In the genomic region with DNA sequence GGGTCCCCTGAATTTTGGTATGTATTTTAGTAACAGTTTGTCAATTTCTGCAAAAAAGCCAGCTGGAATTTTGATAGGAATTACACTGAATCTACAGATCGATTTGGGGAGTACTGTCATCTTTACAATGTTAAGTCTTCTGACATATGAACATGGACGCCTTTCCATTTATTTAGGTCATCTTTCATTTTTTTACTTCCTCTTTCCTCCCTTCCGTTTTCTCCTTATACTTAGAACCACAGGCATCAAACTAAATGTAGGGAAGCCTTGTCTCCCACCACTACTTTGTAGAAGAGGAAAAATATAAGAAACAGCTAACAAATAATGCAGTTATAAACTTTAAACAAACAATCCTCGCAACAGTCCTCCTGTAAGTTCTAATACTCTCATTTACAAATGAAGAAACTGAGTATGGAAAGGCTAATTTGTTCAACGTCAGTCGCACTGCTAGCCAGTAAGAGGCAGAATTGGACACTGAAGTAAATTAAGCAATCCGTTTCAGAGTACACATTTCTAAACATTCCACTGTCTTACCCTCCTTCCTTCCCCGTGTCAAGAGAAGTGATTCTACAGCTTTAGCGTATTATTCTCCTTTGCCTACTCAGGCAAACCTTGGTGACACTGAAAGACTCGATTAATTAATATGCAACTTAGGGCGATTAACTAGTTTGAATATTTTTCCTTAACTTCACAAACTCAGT, we compare ENCODE assay signal across 12 cellular contexts. TPM values are rescaled to one million over a fixed set of nuclear protein-coding genes. Genes with fewer than 3 reads are reported as not detected.
A peak's percentile ranks its signal among the peaks of the same experiment; 100 is the strongest.
DNase-seq lines count a peak whose midpoint lies in the region; ATAC-seq and TF ChIP-seq lines count a peak whose summit lies in the region.
"Had no signal": no experiment of that assay in that cellular context is flagged by ENCODE, and none has a peak within 500 bp of the region (broad histone marks: within the 10 kb centered on the region; RNA-seq: fewer than 3 reads in every experiment).

No MANE protein-coding gene starts in this region.

- peaks cover 22% of the 10 kb centered on the region for H3K36me3 Mint-ChIP-seq in activated CD8-positive, alpha-beta T cell treated with anti-CD3 and anti-CD28 coated beads for 36 hours (ENCODE audit: low read depth)
- peaks cover 22% of the 10 kb centered on the region for H3K36me3 Mint-ChIP-seq in activated CD8-positive, alpha-beta T cell treated with anti-CD3 and anti-CD28 coated beads, Interleukin-2, amount 10 ng/mL, durations not matched to agents 7 days and 5 days (ENCODE audit: low read depth)
- H3K36me3 Mint-ChIP-seq in chondrocyte (ENCODE audit: low read depth): peaks cover 3% of the 10 kb centered on the region

- intact Hi-C loops in activated CD8-positive, alpha-beta T cell treated with anti-CD3 and anti-CD28 coated beads for 36 hours (cut with micrococcal nuclease): no loop called here

- peak overlapping the region; percentile 17 for H3K27ac Mint-ChIP-seq in activated CD8-positive, alpha-beta T cell treated with anti-CD3 and anti-CD28 coated beads for 36 hours
- no peak overlapping the region for H3K27ac Mint-ChIP-seq in activated CD8-positive, alpha-beta T cell treated with anti-CD3 and anti-CD28 coated beads, Interleukin-2, amount 10 ng/mL, durations not matched to agents 7 days and 5 days
- H3K27ac Mint-ChIP-seq in chondrocyte (ENCODE audit: unreplicated experiment): peak overlapping the region; percentile 88
- H3K27ac Mint-ChIP-seq: nephron progenitor cell had no signal

- H3K27ac ChIP-seq in subcutaneous abdominal adipose tissue (ENCODE audit: low read depth, low read length) (peak overlapping the region; percentile 11), right atrium auricular region (no peak overlapping the region)
- H3K27ac ChIP-seq: KMS-11, SJSA1 had no signal

- no peak for DNase-seq in activated CD8-positive, alpha-beta T cell treated with anti-CD3 and anti-CD28 coated beads for 36 hours
- DNase-seq in activated CD8-positive, alpha-beta T cell treated with anti-CD3 and anti-CD28 coated beads, Interleukin-2, amount 10 ng/mL, durations not matched to agents 7 days and 5 days: no peak
- no peak for DNase-seq in chondrocyte (ENCODE audit: low spot score)
- no peak for DNase-seq in right atrium auricular region (ENCODE audit: low spot score)
- no peak for DNase-seq in NCI-H1048 (lab: John Stamatoyannopoulos, UW)
- DNase-seq: activated CD8-positive, alpha-beta memory T cell treated with anti-CD3 and anti-CD28 coated beads for 24 hours; NCI-H2171 treated with DMSO at 0.1 percent for 48 hours; nephron progenitor cell had no signal

- H3K36me3 ChIP-seq in subcutaneous abdominal adipose tissue (ENCODE audit: control insufficient read depth in 5 of 5, insufficient read depth in 5 of 5, low read length in 5 of 5) (peaks cover 0 to 6% (median 0%) of the 10 kb centered on the region in 5 donors), right atrium auricular region (no peaks in the 10 kb centered on the region)
- H3K36me3 ChIP-seq: ascending aorta had no signal

- TF ChIP-seq CTCF in activated CD8-positive, alpha-beta T cell treated with anti-CD3 and anti-CD28 coated beads for 36 hours (IDR thresholded peaks at IDR 0.05): no peak
- no peak for TF ChIP-seq CTCF in chondrocyte (IDR thresholded peaks at IDR 0.05)
- no peak for TF ChIP-seq CTCF in right atrium auricular region (IDR thresholded peaks at IDR 0.05)

- H3K27me3 Mint-ChIP-seq in activated CD8-positive, alpha-beta T cell treated with anti-CD3 and anti-CD28 coated beads for 36 hours: no peaks in the 10 kb centered on the region
- no peaks in the 10 kb centered on the region for H3K27me3 Mint-ChIP-seq in activated CD8-positive, alpha-beta T cell treated with anti-CD3 and anti-CD28 coated beads, Interleukin-2, amount 10 ng/mL, durations not matched to agents 7 days and 5 days (ENCODE audit: low read depth)
- H3K27me3 Mint-ChIP-seq in chondrocyte (ENCODE audit: low read depth): no peaks in the 10 kb centered on the region

- no peak for ATAC-seq in activated CD8-positive, alpha-beta T cell treated with anti-CD3 and anti-CD28 coated beads for 36 hours
- ATAC-seq in activated CD8-positive, alpha-beta T cell treated with anti-CD3 and anti-CD28 coated beads, Interleukin-2, amount 10 ng/mL, durations not matched to agents 7 days and 5 days: no peak

- peaks cover 50% of the 10 kb centered on the region for H3K4me1 Mint-ChIP-seq in activated CD8-positive, alpha-beta T cell treated with anti-CD3 and anti-CD28 coated beads for 36 hours (ENCODE audit: low read depth)
- peaks cover 27% of the 10 kb centered on the region for H3K4me1 Mint-ChIP-seq in activated CD8-positive, alpha-beta T cell treated with anti-CD3 and anti-CD28 coated beads, Interleukin-2, amount 10 ng/mL, durations not matched to agents 7 days and 5 days (ENCODE audit: low read depth)
- H3K4me1 Mint-ChIP-seq in chondrocyte (ENCODE audit: low read depth): peaks cover 45% of the 10 kb centered on the region
- H3K4me1 Mint-ChIP-seq: nephron progenitor cell had no signal

- no peak overlapping the region for H3K4me3 Mint-ChIP-seq in activated CD8-positive, alpha-beta T cell treated with anti-CD3 and anti-CD28 coated beads for 36 hours
- H3K4me3 Mint-ChIP-seq in activated CD8-positive, alpha-beta T cell treated with anti-CD3 and anti-CD28 coated beads, Interleukin-2, amount 10 ng/mL, durations not matched to agents 7 days and 5 days: no peak overlapping the region
- H3K4me3 Mint-ChIP-seq in chondrocyte (ENCODE audit: unreplicated experiment): no peak overlapping the region
- H3K4me3 Mint-ChIP-seq: nephron progenitor cell had no signal

- peak overlapping the region in 1 of 5 donors; percentile 16 for H3K4me3 ChIP-seq in subcutaneous abdominal adipose tissue (ENCODE audit: low read depth in 1 of 5, low read length in 5 of 5)
- no peak overlapping the region for H3K4me3 ChIP-seq in right atrium auricular region
- H3K4me3 ChIP-seq: ascending aorta, SJSA1 had no signal

- no peaks in the 10 kb centered on the region for H3K9me3 Mint-ChIP-seq in activated CD8-positive, alpha-beta T cell treated with anti-CD3 and anti-CD28 coated beads for 36 hours
- H3K9me3 Mint-ChIP-seq in activated CD8-positive, alpha-beta T cell treated with anti-CD3 and anti-CD28 coated beads, Interleukin-2, amount 10 ng/mL, durations not matched to agents 7 days and 5 days (ENCODE audit: insufficient read depth): no peaks in the 10 kb centered on the region
- H3K9me3 Mint-ChIP-seq in chondrocyte (ENCODE audit: low read depth): no peaks in the 10 kb centered on the region

- peaks cover 0 to 28% (median 20%) of the 10 kb centered on the region in 5 donors for H3K4me1 ChIP-seq in subcutaneous abdominal adipose tissue (ENCODE audit: control insufficient read depth in 5 of 5, insufficient read depth in 5 of 5, low read length in 5 of 5)
- peaks cover 0 to 37% of the 10 kb centered on the region in 2 donors for H3K4me1 ChIP-seq in right atrium auricular region

- H3K9ac ChIP-seq in subcutaneous abdominal adipose tissue (ENCODE audit: low read length in 5 of 5): peak overlapping the region in 3 of 5 donors; percentile 11 to 40 (median 13)
- H3K9ac ChIP-seq: KMS-11 had no signal

- H3K27me3 ChIP-seq in subcutaneous abdominal adipose tissue (ENCODE audit: control insufficient read depth in 5 of 5, insufficient read depth in 4 of 5, low read length in 5 of 5): no peaks in the 10 kb centered on the region
- no peaks in the 10 kb centered on the region for H3K27me3 ChIP-seq in right atrium auricular region
- H3K27me3 ChIP-seq: ascending aorta, SJSA1 had no signal

- POLR2A ChIA-PET in activated CD8-positive, alpha-beta T cell treated with anti-CD3 and anti-CD28 coated beads for 36 hours (lab: Charles Lee): interaction anchor here (1.4 kb wide), 1 partner anchor 26 kb away, joined by 3 read pairs; no protein-coding TSS in a partner anchor
- POLR2A ChIA-PET in activated CD8-positive, alpha-beta T cell treated with anti-CD3 and anti-CD28 coated beads, Interleukin-2, amount 10 ng/mL, durations not matched to agents 7 days and 5 days (lab: Charles Lee): no interaction called here

- CTCF ChIA-PET in activated CD8-positive, alpha-beta T cell treated with anti-CD3 and anti-CD28 coated beads for 36 hours (lab: Charles Lee): interaction anchor here (1.0 kb wide), 2 partner anchors 42 to 153 kb away, joined by 3 read pairs; no protein-coding TSS in a partner anchor
- CTCF ChIA-PET in activated CD8-positive, alpha-beta T cell treated with anti-CD3 and anti-CD28 coated beads, Interleukin-2, amount 10 ng/mL, durations not matched to agents 7 days and 5 days (lab: Charles Lee): interaction anchor here (0.8 kb wide), 1 partner anchor 46 kb away, joined by 3 read pairs; a partner anchor contains a TSS

- H3K9me3 ChIP-seq in subcutaneous abdominal adipose tissue (ENCODE audit: control insufficient read depth in 5 of 5, low read length in 5 of 5): no peaks in the 10 kb centered on the region
- no peaks in the 10 kb centered on the region for H3K9me3 ChIP-seq in right atrium auricular region
- H3K9me3 ChIP-seq: ascending aorta, SJSA1 had no signal

RNA-seq across cellular contexts. Expression of a gene that starts 25.6 kb away (rescaled TPM):
- 100 to 1,000 TPM; 432 to 437 TPM for total RNA-seq in activated CD8-positive, alpha-beta T cell treated with anti-CD3 and anti-CD28 coated beads for 36 hours
- 100 to 1,000 TPM; 518 to 520 TPM for total RNA-seq in activated CD8-positive, alpha-beta T cell treated with anti-CD3 and anti-CD28 coated beads, Interleukin-2, amount 10 ng/mL, durations not matched to agents 7 days and 5 days
- 625 to 643 TPM (median 626 TPM) in 3 replicates for total RNA-seq in chondrocyte
- total RNA-seq in right atrium auricular region: 100 to 1,000 TPM; 292 to 304 TPM

RNA-seq across cellular contexts. Expression of a gene that starts 26.0 kb away (rescaled TPM):
- total RNA-seq in activated CD8-positive, alpha-beta T cell treated with anti-CD3 and anti-CD28 coated beads for 36 hours: 10 to 100 TPM; 10.4 to 12.4 TPM
- total RNA-seq in activated CD8-positive, alpha-beta T cell treated with anti-CD3 and anti-CD28 coated beads, Interleukin-2, amount 10 ng/mL, durations not matched to agents 7 days and 5 days: 10 to 100 TPM; 19.6 to 25.2 TPM
- total RNA-seq in chondrocyte (22.5 to 54.8 TPM (median 23.4 TPM) in 3 replicates), right atrium auricular region (10 to 100 TPM; 13.9 to 23.1 TPM)

RNA-seq across cellular contexts. Expression of a gene that starts 28.1 kb away (rescaled TPM):
- total RNA-seq in activated CD8-positive, alpha-beta T cell treated with anti-CD3 and anti-CD28 coated beads for 36 hours: 100 to 1,000 TPM; 201 to 202 TPM
- 100 to 1,000 TPM; 115 to 119 TPM for total RNA-seq in activated CD8-positive, alpha-beta T cell treated with anti-CD3 and anti-CD28 coated beads, Interleukin-2, amount 10 ng/mL, durations not matched to agents 7 days and 5 days
- 87.9 to 92.6 TPM (median 91.3 TPM) in 3 replicates for total RNA-seq in chondrocyte
- 100 to 1,000 TPM; 121 to 276 TPM for total RNA-seq in right atrium auricular region

RNA-seq across cellular contexts. Expression of a gene that starts 36.1 kb away (rescaled TPM):
- total RNA-seq in activated CD8-positive, alpha-beta T cell treated with anti-CD3 and anti-CD28 coated beads for 36 hours: 1 to 10 TPM; 2.5 to 4.4 TPM
- total RNA-seq in activated CD8-positive, alpha-beta T cell treated with anti-CD3 and anti-CD28 coated beads, Interleukin-2, amount 10 ng/mL, durations not matched to agents 7 days and 5 days: 1 to 10 TPM; 3.8 to 4.7 TPM
- 4.8 to 6.1 TPM (median 6.0 TPM) in 3 replicates for total RNA-seq in chondrocyte
- total RNA-seq in right atrium auricular region: 10 to 100 TPM in 1 of 2 donors, 1 to 10 TPM in 1; 6.6 to 17.6 TPM
- total RNA-seq: ascending aorta had no signal

RNA-seq across cellular contexts. Expression of a gene that starts 42.9 kb away (rescaled TPM):
- total RNA-seq in activated CD8-positive, alpha-beta T cell treated with anti-CD3 and anti-CD28 coated beads for 36 hours: 10 to 100 TPM in 1 of 2 experiments, 1 to 10 TPM in 1; 8.6 to 11.1 TPM
- 10 to 100 TPM; 23.2 to 25.7 TPM for total RNA-seq in activated CD8-positive, alpha-beta T cell treated with anti-CD3 and anti-CD28 coated beads, Interleukin-2, amount 10 ng/mL, durations not matched to agents 7 days and 5 days
- total RNA-seq in chondrocyte (20.0 to 25.8 TPM (median 23.8 TPM) in 3 replicates), right atrium auricular region (1 to 10 TPM; 4.8 to 7.4 TPM)
